In the genomic region with DNA sequence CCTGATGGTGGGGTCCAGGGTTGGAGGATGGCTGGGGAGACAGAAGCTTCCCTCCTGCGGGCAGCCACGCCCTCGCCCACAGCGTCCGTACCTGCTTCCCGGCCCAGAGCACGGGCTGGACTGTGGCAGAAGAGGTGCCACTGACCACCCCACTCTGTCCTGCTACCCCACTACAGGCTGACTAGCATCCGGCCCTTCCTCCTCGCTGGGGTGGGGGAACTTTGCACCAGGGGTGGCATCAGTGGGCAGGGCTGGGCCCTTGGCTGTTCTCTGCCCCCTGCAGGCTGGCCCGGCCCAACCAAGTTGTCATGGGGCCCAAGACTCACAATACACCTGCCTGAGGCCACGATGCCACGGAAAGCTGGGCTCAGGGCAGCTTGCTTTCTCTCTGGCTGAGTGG, we compare ENCODE assay signal across 32 cellular contexts.
A peak's percentile ranks its signal among the peaks of the same experiment; 100 is the strongest.
DNase-seq lines count a peak whose midpoint lies in the region; ATAC-seq, FAIRE-seq and TF ChIP-seq lines count a peak whose summit lies in the region.
"Had no signal": no experiment of that assay in that cellular context is flagged by ENCODE, and none has a peak within 500 bp of the region (broad histone marks: within the 10 kb centered on the region; RNA-seq: fewer than 3 reads in every experiment).

No MANE protein-coding gene starts in this region.

- H3K4me3 ChIP-seq in A549 = no peak overlapping the region
- no peak overlapping the region for H3K4me3 ChIP-seq in OCI-LY1 (ENCODE audit: low read depth, low read length, poor library complexity, severe bottlenecking)
- H3K4me3 ChIP-seq: esophagus muscularis mucosa, HAP-1, lower lobe of right lung, SK-N-MC had no signal

- CTCF ChIA-PET in A549 (lab: Yijun Ruan, JAX) = interaction anchor here (1.7 to 1.8 kb wide), 2 partner anchors 10 to 11 kb away, joined by 5 read pairs; no protein-coding TSS in a partner anchor
- CTCF ChIA-PET in activated CD8-positive, alpha-beta T cell treated with anti-CD3 and anti-CD28 coated beads for 36 hours (lab: Charles Lee) = no interaction called here

- H3K9me3 ChIP-seq in A549 (no peaks in the 10 kb centered on the region), OCI-LY1 (ENCODE audit: low read length) (no peaks in the 10 kb centered on the region)
- H3K9me3 ChIP-seq: esophagus muscularis mucosa, HAP-1, lower lobe of right lung had no signal

- peak; percentile 12 to 24; a peak in 4 of 6 replicates for ATAC-seq in A549
- peak; percentile 22 for ATAC-seq in left colon
- no peak for ATAC-seq in GM21825 (IDR thresholded peaks at IDR 0.05; ENCODE audit: unreplicated experiment)
- no peak for ATAC-seq in activated CD8-positive, alpha-beta T cell treated with anti-CD3 and anti-CD28 coated beads for 36 hours
- ATAC-seq: activated CD4-positive, CD25-positive, alpha-beta regulatory T cell treated with anti-CD3 and anti-CD28 coated beads, Interleukin-2, amount 50 U/mL, for 24 hours; foreskin keratinocyte; lower lobe of right lung; naive thymus-derived CD8-positive, alpha-beta T cell had no signal

- no peaks in the 10 kb centered on the region for H3K9me3 Mint-ChIP-seq in activated CD8-positive, alpha-beta T cell treated with anti-CD3 and anti-CD28 coated beads for 36 hours
- H3K9me3 Mint-ChIP-seq: activated CD4-positive, alpha-beta memory T cell treated with anti-CD3 and anti-CD28 coated beads for 36 hours; brain; naive thymus-derived CD8-positive, alpha-beta T cell; T-helper 1 cell treated with Interleukin-12 subunit alpha and Interleukin-12 subunit beta and Interleukin-4 antibody, amounts not matched to agents 30 μg/mL and 1 μg/mL, for 36 hours; type B pancreatic cell had no signal

- no peaks in the 10 kb centered on the region for H3K9me2 ChIP-seq in OCI-LY1 (ENCODE audit: low read depth, low read length)

- no peak overlapping the region for H3K4me2 ChIP-seq in A549
- H3K4me2 ChIP-seq in OCI-LY1 (ENCODE audit: low read length) = no peak overlapping the region

- H3K9ac ChIP-seq in OCI-LY1 (ENCODE audit: low read length) = no peak overlapping the region

- H3K4me3 Mint-ChIP-seq in activated CD8-positive, alpha-beta T cell treated with anti-CD3 and anti-CD28 coated beads for 36 hours = no peak overlapping the region
- H3K4me3 Mint-ChIP-seq: activated CD4-positive, alpha-beta memory T cell treated with anti-CD3 and anti-CD28 coated beads for 36 hours; brain; naive thymus-derived CD8-positive, alpha-beta T cell; T-helper 1 cell treated with Interleukin-12 subunit alpha and Interleukin-12 subunit beta and Interleukin-4 antibody, amounts not matched to agents 30 μg/mL and 1 μg/mL, for 36 hours; type B pancreatic cell had no signal

- H4K20me1 ChIP-seq in OCI-LY1 (ENCODE audit: insufficient read depth, low read length) = no peaks in the 10 kb centered on the region

- no peak overlapping the region for H3K27ac Mint-ChIP-seq in activated CD8-positive, alpha-beta T cell treated with anti-CD3 and anti-CD28 coated beads for 36 hours
- H3K27ac Mint-ChIP-seq: activated CD4-positive, alpha-beta memory T cell treated with anti-CD3 and anti-CD28 coated beads for 36 hours; T-helper 1 cell treated with Interleukin-12 subunit alpha and Interleukin-12 subunit beta and Interleukin-4 antibody, amounts not matched to agents 30 μg/mL and 1 μg/mL, for 36 hours; type B pancreatic cell had no signal

- TF ChIP-seq EP300 in A549 (IDR thresholded peaks at IDR 0.05) = no peak

- POLR2A ChIA-PET in A549 (lab: Yijun Ruan, JAX) = no interaction called here
- POLR2A ChIA-PET in activated CD8-positive, alpha-beta T cell treated with anti-CD3 and anti-CD28 coated beads for 36 hours (lab: Charles Lee) = interaction anchor here (1.0 to 1.3 kb wide), 2 partner anchors 10 to 73 kb away, joined by 3 to 4 read pairs; a partner anchor contains a TSS

- H3K79me2 ChIP-seq in OCI-LY1 (ENCODE audit: insufficient read depth, low read length) = no peaks in the 10 kb centered on the region

- H3K4me1 Mint-ChIP-seq in activated CD8-positive, alpha-beta T cell treated with anti-CD3 and anti-CD28 coated beads for 36 hours (ENCODE audit: low read depth) = no peaks in the 10 kb centered on the region

- TF ChIP-seq CTCF in A549 (IDR thresholded peaks at IDR 0.05) (no peak), OCI-LY1 (IDR thresholded peaks at IDR 0.05; ENCODE audit: low read length) (peak; percentile 38; the same call in 1 of the 2 replicates)
- no peak for TF ChIP-seq CTCF in activated CD8-positive, alpha-beta T cell treated with anti-CD3 and anti-CD28 coated beads for 36 hours (IDR thresholded peaks at IDR 0.05)

- H3K27me3 Mint-ChIP-seq in activated CD8-positive, alpha-beta T cell treated with anti-CD3 and anti-CD28 coated beads for 36 hours = no peaks in the 10 kb centered on the region
- H3K27me3 Mint-ChIP-seq: activated CD4-positive, alpha-beta memory T cell treated with anti-CD3 and anti-CD28 coated beads for 36 hours; brain; naive thymus-derived CD8-positive, alpha-beta T cell; type B pancreatic cell had no signal

- DNase-seq in A549 (ENCODE audit: low read depth in 1 of 2, low spot score in 1 of 2) = no peak
- peak; percentile 5 for DNase-seq in COLO668 (lab: John Stamatoyannopoulos, UW; ENCODE audit: unreplicated experiment)
- no peak for DNase-seq in left colon
- no peak for DNase-seq in NCI-H748 treated with DMSO at 0.1 percent for 48 hours (lab: John Stamatoyannopoulos, UW)
- DNase-seq in activated CD8-positive, alpha-beta T cell treated with anti-CD3 and anti-CD28 coated beads for 36 hours = no peak
- no peak for DNase-seq in ACHN
- DNase-seq: activated CD4-positive, alpha-beta memory T cell treated with anti-CD3 and anti-CD28 coated beads for 36 hours; activated CD8-positive, alpha-beta memory T cell treated with anti-CD3 and anti-CD28 coated beads, Interleukin-2, amount 50 U/mL, for 4 hours; activated naive CD4-positive, alpha-beta T cell treated with Interleukin-2 at 50 U/mL for 16 hours; amniotic stem cell; dermis blood vessel endothelial cell; foreskin keratinocyte; kidney glomerular epithelial cell; lower lobe of right lung; naive thymus-derived CD8-positive, alpha-beta T cell; NCI-H1436 treated with DMSO at 0.1 percent for 48 hours; NCI-H2081 treated with DMSO at 0.1 percent for 48 hours; NCI-H226; NCI-H69; occipital lobe; OCI-M1; stimulated activated CD4-positive, alpha-beta T cell treated with anti-CD3 and anti-CD28 coated beads, Interleukin-4, amount 100 ng/mL, for 4 hours had no signal

- H2AFZ ChIP-seq in OCI-LY1 (ENCODE audit: low read length) = no peak overlapping the region

- H3K4me1 ChIP-seq in A549 = no peaks in the 10 kb centered on the region
- peaks cover 24% of the 10 kb centered on the region for H3K4me1 ChIP-seq in OCI-LY1 (ENCODE audit: insufficient read depth, low read length, severe bottlenecking)
- H3K4me1 ChIP-seq: foreskin keratinocyte, HAP-1, lower lobe of right lung had no signal

- H3K27ac ChIP-seq in A549 = no peak overlapping the region
- no peak overlapping the region for H3K27ac ChIP-seq in OCI-LY1 (ENCODE audit: low read depth, low read length, poor library complexity, severe bottlenecking)
- H3K27ac ChIP-seq: C4-2B, esophagus muscularis mucosa, foreskin keratinocyte, lower lobe of right lung, SK-N-MC had no signal

- no peak for TF ChIP-seq POLR2A in A549 (IDR thresholded peaks at IDR 0.05; ENCODE audit: low read length)

- in situ Hi-C loops in ACHN (cut with HindIII; ENCODE audit: low pct_ligation_motif_present, low pct_unique_long_range_greater_than_20kb, low sequenced_read_pairs) = no loop called here

- TF ChIP-seq RAD21 in A549 (conservative IDR thresholded peaks at IDR 0.05 in 1 of 2, IDR thresholded peaks at IDR 0.05 in 1 of 2) = no peak

- peaks cover 5% of the 10 kb centered on the region; the same call in 1 of the 2 replicates for H3F3A ChIP-seq in OCI-LY1 (ENCODE audit: insufficient read depth, low read length)

- H3K36me3 Mint-ChIP-seq in activated CD8-positive, alpha-beta T cell treated with anti-CD3 and anti-CD28 coated beads for 36 hours (ENCODE audit: low read depth) = peaks cover 2% of the 10 kb centered on the region
- H3K36me3 Mint-ChIP-seq: brain, type B pancreatic cell had no signal

- intact Hi-C loops in left colon (cut with DNase I, micrococcal nuclease) = no loop called here
- intact Hi-C loops in activated CD8-positive, alpha-beta T cell treated with anti-CD3 and anti-CD28 coated beads for 36 hours (cut with micrococcal nuclease) = no loop called here

- WGBS in A549 (ENCODE audit: missing lambda C conversion rate) = 79% methylated on average over 12 of the region's 12 CpGs

- peaks cover 41% of the 10 kb centered on the region for H3K36me3 ChIP-seq in OCI-LY1 (ENCODE audit: insufficient read depth, low read length)
- H3K36me3 ChIP-seq: lower lobe of right lung had no signal

- FAIRE-seq in A549 (lab: Jason Lieb, UNC) = no peak

- H3K27me3 ChIP-seq in OCI-LY1 (ENCODE audit: insufficient read depth, low read length) = no peaks in the 10 kb centered on the region
- H3K27me3 ChIP-seq: foreskin keratinocyte had no signal

TF ChIP-seq in A549, 52 proteins besides CTCF, POLR2A, EP300 and RAD21:
- no peak for TF ChIP-seq MYC (IDR thresholded peaks at IDR 0.05; ENCODE audit: borderline replicate concordance, low read length)
- TF ChIP-seq MAFK (IDR thresholded peaks at IDR 0.05; ENCODE audit: partially characterized antibody) = no peak
- no peak for TF ChIP-seq NFE2L2 (conservative IDR thresholded peaks at IDR 0.05; ENCODE audit: low read length)
- no peak for TF ChIP-seq RCOR1 (IDR thresholded peaks at IDR 0.05; ENCODE audit: low read depth, low read length)
- TF ChIP-seq, protein P1, sequence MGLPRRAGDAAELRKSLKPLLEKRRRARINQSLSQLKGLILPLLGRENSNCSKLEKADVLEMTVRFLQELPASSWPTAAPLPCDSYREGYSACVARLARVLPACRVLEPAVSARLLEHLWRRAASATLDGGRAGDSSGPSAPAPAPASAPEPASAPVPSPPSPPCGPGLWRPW (IDR thresholded peaks at IDR 0.05) = no peak
- no peak for TF ChIP-seq CEBPB (IDR thresholded peaks at IDR 0.05)
- TF ChIP-seq CHD4 (IDR thresholded peaks at IDR 0.05; ENCODE audit: borderline replicate concordance) = no peak
- TF ChIP-seq PHF8 (IDR thresholded peaks at IDR 0.05; ENCODE audit: borderline replicate concordance, low read depth) = no peak
- no peak for TF ChIP-seq ZC3H11A (IDR thresholded peaks at IDR 0.05)
- no peak for TF ChIP-seq TFCP2L1 (CRISPR knock-in tag; IDR thresholded peaks at IDR 0.05)
- TF ChIP-seq JUNB (IDR thresholded peaks at IDR 0.05) = no peak
- TF ChIP-seq HOXA7 (CRISPR knock-in tag; IDR thresholded peaks at IDR 0.05) = no peak
- no peak for TF ChIP-seq HEYL (CRISPR knock-in tag; IDR thresholded peaks at IDR 0.05)
- TF ChIP-seq GATA3 (IDR thresholded peaks at IDR 0.05; ENCODE audit: borderline replicate concordance) = no peak

Comparison
In these comparisons a context has a peak if more than half of its experiments do, and no peak if none do; other contexts are left out.
1. ATAC-seq: peak in A549 (2 of 2) and left colon (single experiment); none in GM21825 (single experiment) and activated CD8-positive, alpha-beta T cell treated with anti-CD3 and anti-CD28 coated beads for 36 hours (single experiment).